In the genomic region with DNA sequence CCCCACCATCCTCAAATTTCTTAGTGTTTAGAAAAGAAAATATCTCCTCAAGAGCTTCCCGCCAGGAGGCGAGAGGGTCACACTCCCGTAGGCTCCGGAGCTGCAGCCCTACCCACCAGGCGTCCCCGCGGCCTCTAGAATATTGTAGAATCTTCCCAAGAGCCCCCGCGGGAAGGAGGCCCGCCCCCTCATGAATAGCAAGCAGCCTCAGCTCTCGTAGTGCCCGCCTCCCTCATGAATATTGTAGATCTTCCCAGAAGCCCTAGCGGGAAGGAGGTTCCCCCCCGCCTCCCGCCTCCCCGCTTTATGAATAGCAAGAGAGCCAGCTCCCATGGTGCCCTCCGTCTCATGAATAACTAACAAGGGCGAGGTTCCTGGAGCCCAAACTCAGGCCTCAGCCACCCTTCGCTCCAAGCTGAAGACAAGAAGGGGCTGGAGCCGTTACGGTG, we compare ENCODE assay signal across 8 cellular contexts. TPM values are rescaled to one million over a fixed set of nuclear protein-coding genes. Genes with fewer than 3 reads are reported as not detected.
DNase-seq lines count a peak whose midpoint lies in the region; ATAC-seq and TF ChIP-seq lines count a peak whose summit lies in the region.

A gene with protein sequence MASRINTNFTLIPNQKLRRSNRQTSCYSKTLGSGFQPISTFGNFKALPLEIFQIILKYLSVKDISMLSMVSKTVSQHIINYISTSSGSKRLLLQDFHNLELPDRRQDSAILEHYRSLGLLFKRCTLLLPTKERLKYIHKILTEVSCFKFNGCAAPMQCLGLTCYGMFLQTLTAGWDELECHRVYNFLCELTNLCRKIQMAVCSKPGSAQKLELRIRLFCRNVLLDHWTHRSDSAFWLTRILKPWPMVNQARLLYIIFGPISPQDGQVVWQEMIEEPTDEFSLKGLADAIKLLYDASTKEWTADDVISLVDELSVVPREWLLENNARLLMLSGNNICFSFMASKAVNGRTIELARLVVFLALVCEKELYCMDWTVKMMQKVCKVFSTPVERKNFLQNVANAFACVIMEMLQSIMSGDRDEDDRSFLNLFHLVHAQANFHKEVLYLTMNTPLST (minus strand): TSS at position 114 of the 449 bp plus-strand sequence. CDS start 4,378 bp downstream, outside the sequence.

- TF ChIP-seq POLR2A in heart left ventricle (IDR thresholded peaks at IDR 0.05), result peak in 1 of 2 donors; percentile 68
- no peak for TF ChIP-seq POLR2A in suprapubic skin (IDR thresholded peaks at IDR 0.05)

- intact Hi-C loops in heart left ventricle (cut with DNase I), result loop anchor here in 6 of 10 donors (5.0 to 10.0 kb wide), 5 partner anchors 93 to 185 kb away; a partner anchor contains a TSS

- H3K27me3 Mint-ChIP-seq in T-cell, result no peaks in the 10 kb centered on the region

- peak within 1 kb of the TSS; percentile 35 for H2AFZ ChIP-seq in parathyroid adenoma

- H3K4me3 Mint-ChIP-seq in T-cell, result peak within 1 kb of the TSS; percentile 70 to 76 (median 73)

- H3K79me2 ChIP-seq in parathyroid adenoma, result no peaks in the 10 kb centered on the region

- H3K9ac ChIP-seq in parathyroid adenoma, result no peak within 1 kb of the TSS

- WGBS in heart left ventricle, 4 donors, result 6 to 46% (median 24%) methylated on average over 10 to 21 of the region's 21 CpGs
- WGBS in suprapubic skin, result 30% methylated on average over 16 of the region's 21 CpGs

- TF ChIP-seq CTCF in heart left ventricle (IDR thresholded peaks at IDR 0.05) (peak in 9 of 12 donors; percentile 6 to 63 (median 33)), parathyroid adenoma (IDR thresholded peaks at IDR 0.05) (no peak), suprapubic skin (IDR thresholded peaks at IDR 0.05) (peak in 1 of 2 donors; percentile 11)

- POLR2A ChIA-PET in T-cell (lab: Charles Lee), result no interaction called here

- H3K4me2 ChIP-seq in parathyroid adenoma (ENCODE audit: low read length), result peak within 1 kb of the TSS; percentile 71

- no peak for TF ChIP-seq EP300 in suprapubic skin (IDR thresholded peaks at IDR 0.05)

- CTCF ChIA-PET in T-cell (lab: Charles Lee), result interaction anchor here (0.5 to 1.8 kb wide), 4 partner anchors 16 to 201 kb away, joined by 3 to 9 read pairs (median 5); no protein-coding TSS in a partner anchor

- H3K27ac ChIP-seq in heart left ventricle, result peak within 1 kb of the TSS in 11 of 12 donors; percentile 40 to 80 (median 72)
- H3K27ac ChIP-seq in parathyroid adenoma, result no peak within 1 kb of the TSS
- peak within 1 kb of the TSS; percentile 43 for H3K27ac ChIP-seq in suprapubic skin

- peak; percentile 64 to 91 (median 81) for DNase-seq in T-cell
- peak; percentile 93 for DNase-seq in amniotic epithelial cell (ENCODE audit: low read depth)
- DNase-seq in heart left ventricle, result peak; percentile 92 to 97 (median 94)
- DNase-seq in suprapubic skin (ENCODE audit: low spot score in 2 of 2), result peak; percentile 95 to 96
- no peak for DNase-seq in NCI-H2107 (lab: John Stamatoyannopoulos, UW)

- H3K36me3 Mint-ChIP-seq in T-cell, result no peaks in the 10 kb centered on the region

- no peaks in the 10 kb centered on the region for H3K9me3 ChIP-seq in heart left ventricle
- H3K9me3 ChIP-seq in parathyroid adenoma (ENCODE audit: control insufficient read depth, low read length), result no peaks in the 10 kb centered on the region
- no peaks in the 10 kb centered on the region for H3K9me3 ChIP-seq in suprapubic skin

- no peaks in the 10 kb centered on the region for H3K9me3 Mint-ChIP-seq in T-cell

- peaks cover 15 to 16% (median 15%) of the 10 kb centered on the region in 3 donors for H3K4me1 Mint-ChIP-seq in T-cell

- H3K36me3 ChIP-seq in heart left ventricle, result no peaks in the 10 kb centered on the region
- no peaks in the 10 kb centered on the region for H3K36me3 ChIP-seq in parathyroid adenoma (ENCODE audit: control insufficient read depth, insufficient read depth, low read length)
- H3K36me3 ChIP-seq in suprapubic skin, result no peaks in the 10 kb centered on the region

- H3K27ac Mint-ChIP-seq in T-cell, result peak within 1 kb of the TSS; percentile 85 to 88

- ATAC-seq in GM18502 (IDR thresholded peaks at IDR 0.05; ENCODE audit: poor library complexity, unreplicated experiment) (peak; percentile 60), T-cell (replicated peaks in 1 of 4) (peak; percentile 96 to 98 (median 98)), heart left ventricle (peak; percentile 96 to 100 (median 99)), GM19397 (IDR thresholded peaks at IDR 0.05; ENCODE audit: unreplicated experiment) (no peak)

- H3K27me3 ChIP-seq in heart left ventricle (no peaks in the 10 kb centered on the region), parathyroid adenoma (ENCODE audit: control insufficient read depth, insufficient read depth, low read length) (no peaks in the 10 kb centered on the region), suprapubic skin (no peaks in the 10 kb centered on the region)

- peak within 1 kb of the TSS in 10 of 12 donors; percentile 3 to 57 (median 42) for H3K4me3 ChIP-seq in heart left ventricle
- H3K4me3 ChIP-seq in parathyroid adenoma (ENCODE audit: low read depth, low read length), result peak within 1 kb of the TSS; percentile 47
- peak within 1 kb of the TSS; percentile 35 for H3K4me3 ChIP-seq in suprapubic skin

- H3K4me1 ChIP-seq in heart left ventricle (peaks cover 0 to 10% (median 0%) of the 10 kb centered on the region in 12 donors), parathyroid adenoma (no peaks in the 10 kb centered on the region), suprapubic skin (no peaks in the 10 kb centered on the region)

RNA-seq across cellular contexts. Expression of the gene that starts here (rescaled TPM):
- total RNA-seq in T-cell (not detected), heart left ventricle (under 1 TPM in 1 of 9 donors, not detected in 8; 0.11 TPM), suprapubic skin (not detected)
- not detected for polyA plus RNA-seq in heart left ventricle

Comparison
In these comparisons a context has a peak if more than half of its experiments do, and no peak if none do; other contexts are left out.
1. Peak in DNase-seq and ATAC-seq in T-cell; RNA of the gene not detected or under 1 TPM.
2. Peak in DNase-seq, ATAC-seq, H3K4me3 ChIP-seq and H3K27ac ChIP-seq in heart left ventricle; RNA of the gene not detected or under 1 TPM.
3. Peak in DNase-seq, H3K4me3 ChIP-seq and H3K27ac ChIP-seq in suprapubic skin; RNA of the gene not detected or under 1 TPM.